ENCODE assay signal across 8 cellular contexts in genomic region chr20:45322952-45323383, GRCh38. TPM values are rescaled to one million over a fixed set of nuclear protein-coding genes. Genes with fewer than 3 reads are reported as not detected.
DNase-seq lines count a peak whose midpoint lies in the region; TF ChIP-seq lines count a peak whose summit lies in the region.

No MANE protein-coding gene starts in this region.

- intact Hi-C loops in prostate gland (cut with DNase I) (no loop called here), uterus (cut with DNase I; ENCODE audit: low total_unique reads) (no loop called here)
- intact Hi-C loops in activated T-helper 1 cell treated with anti-CD3 and anti-CD28 coated beads, Interleukin-12 subunit alpha, Interleukin-12 subunit beta, Interleukin-2, Interleukin-4 antibody, amounts not matched to agents 30 ng/mL and 10 ng/mL and 1 ng/mL, durations not matched to agents 14 hours and 24 hours and 36 hours (cut with micrococcal nuclease), result no loop called here

- H3K4me1 ChIP-seq in Peyer's patch, result peaks cover 0 to 23% (median 0%) of the 10 kb centered on the region in 4 donors
- no peaks in the 10 kb centered on the region for H3K4me1 ChIP-seq in prostate gland (replicated peaks)
- H3K4me1 ChIP-seq in uterus, result no peaks in the 10 kb centered on the region

- H3K9me3 ChIP-seq in Peyer's patch (no peaks in the 10 kb centered on the region), prostate gland (no peaks in the 10 kb centered on the region), uterus (no peaks in the 10 kb centered on the region)

- H3K27ac ChIP-seq in Peyer's patch, result no peak overlapping the region
- no peak overlapping the region for H3K27ac ChIP-seq in prostate gland
- H3K27ac ChIP-seq in uterus, result no peak overlapping the region

- H3K36me3 ChIP-seq in Peyer's patch (peaks cover 0 to 25% (median 0%) of the 10 kb centered on the region in 3 donors), prostate gland (no peaks in the 10 kb centered on the region), uterus (no peaks in the 10 kb centered on the region)

- H3K4me3 ChIP-seq in Peyer's patch (no peak overlapping the region), prostate gland (no peak overlapping the region), uterus (no peak overlapping the region)

- DNase-seq in A172 (ENCODE audit: low spot score), result peak; percentile 45
- peak; percentile 56 for DNase-seq in GM20000 (ENCODE audit: low spot score)
- peak; percentile 56 to 84 (median 62) for DNase-seq in Peyer's patch
- DNase-seq in fibroblast of gingiva (ENCODE audit: low read depth), result peak; percentile 72
- DNase-seq in prostate gland (ENCODE audit: low spot score), result peak; percentile 58
- DNase-seq in mesothelial cell of epicardium (ENCODE audit: low spot score in 2 of 2, unreplicated experiment in 2 of 2), result no peak
- no peak for DNase-seq in activated T-helper 1 cell treated with anti-CD3 and anti-CD28 coated beads, Interleukin-12 subunit alpha, Interleukin-12 subunit beta, Interleukin-2, Interleukin-4 antibody, amounts not matched to agents 30 ng/mL and 10 ng/mL and 1 ng/mL, durations not matched to agents 14 hours and 24 hours and 36 hours (ENCODE audit: low spot score)
- DNase-seq in uterus, result no peak

- no peaks in the 10 kb centered on the region for H3K9me3 Mint-ChIP-seq in mesothelial cell of epicardium
- H3K9me3 Mint-ChIP-seq in activated T-helper 1 cell treated with anti-CD3 and anti-CD28 coated beads, Interleukin-12 subunit alpha, Interleukin-12 subunit beta, Interleukin-2, Interleukin-4 antibody, amounts not matched to agents 30 ng/mL and 10 ng/mL and 1 ng/mL, durations not matched to agents 14 hours and 24 hours and 36 hours, result no peaks in the 10 kb centered on the region

- WGBS in prostate gland, result 65% methylated on average over 7 of the region's 7 CpGs

- TF ChIP-seq POLR2A in Peyer's patch (IDR thresholded peaks at IDR 0.05) (no peak), prostate gland (IDR thresholded peaks at IDR 0.05) (no peak), uterus (IDR thresholded peaks at IDR 0.05) (no peak)

- H3K4me3 Mint-ChIP-seq in mesothelial cell of epicardium, result no peak overlapping the region
- no peak overlapping the region for H3K4me3 Mint-ChIP-seq in activated T-helper 1 cell treated with anti-CD3 and anti-CD28 coated beads, Interleukin-12 subunit alpha, Interleukin-12 subunit beta, Interleukin-2, Interleukin-4 antibody, amounts not matched to agents 30 ng/mL and 10 ng/mL and 1 ng/mL, durations not matched to agents 14 hours and 24 hours and 36 hours

- peaks cover 1% of the 10 kb centered on the region for H3K36me3 Mint-ChIP-seq in mesothelial cell of epicardium
- H3K36me3 Mint-ChIP-seq in activated T-helper 1 cell treated with anti-CD3 and anti-CD28 coated beads, Interleukin-12 subunit alpha, Interleukin-12 subunit beta, Interleukin-2, Interleukin-4 antibody, amounts not matched to agents 30 ng/mL and 10 ng/mL and 1 ng/mL, durations not matched to agents 14 hours and 24 hours and 36 hours (ENCODE audit: low read depth), result peaks cover 23% of the 10 kb centered on the region

- H3K27ac Mint-ChIP-seq in mesothelial cell of epicardium, result no peak overlapping the region
- H3K27ac Mint-ChIP-seq in activated T-helper 1 cell treated with anti-CD3 and anti-CD28 coated beads, Interleukin-12 subunit alpha, Interleukin-12 subunit beta, Interleukin-2, Interleukin-4 antibody, amounts not matched to agents 30 ng/mL and 10 ng/mL and 1 ng/mL, durations not matched to agents 14 hours and 24 hours and 36 hours, result no peak overlapping the region

- no peak for TF ChIP-seq CTCF in GM20000 (IDR thresholded peaks at IDR 0.05; ENCODE audit: extremely low read depth, missing control alignments)
- TF ChIP-seq CTCF in Peyer's patch (IDR thresholded peaks at IDR 0.05), result peak in 4 of 6 experiments; percentile 26 to 76 (median 58)
- peak in 3 of 4 experiments; percentile 17 to 59 (median 54) for TF ChIP-seq CTCF in prostate gland (IDR thresholded peaks at IDR 0.05)
- TF ChIP-seq CTCF in mesothelial cell of epicardium (IDR thresholded peaks at IDR 0.05; ENCODE audit: unreplicated experiment), result no peak
- TF ChIP-seq CTCF in uterus (IDR thresholded peaks at IDR 0.05), result peak in 2 of 4 experiments; percentile 23 to 27

- H3K27me3 Mint-ChIP-seq in mesothelial cell of epicardium (ENCODE audit: low read depth), result no peaks in the 10 kb centered on the region
- H3K27me3 Mint-ChIP-seq in activated T-helper 1 cell treated with anti-CD3 and anti-CD28 coated beads, Interleukin-12 subunit alpha, Interleukin-12 subunit beta, Interleukin-2, Interleukin-4 antibody, amounts not matched to agents 30 ng/mL and 10 ng/mL and 1 ng/mL, durations not matched to agents 14 hours and 24 hours and 36 hours (ENCODE audit: insufficient read depth), result no peaks in the 10 kb centered on the region

- H3K27me3 ChIP-seq in Peyer's patch (no peaks in the 10 kb centered on the region), prostate gland (replicated peaks; ENCODE audit: insufficient read depth) (no peaks in the 10 kb centered on the region), uterus (no peaks in the 10 kb centered on the region)

- H3K4me1 Mint-ChIP-seq in mesothelial cell of epicardium, result no peaks in the 10 kb centered on the region
- H3K4me1 Mint-ChIP-seq in activated T-helper 1 cell treated with anti-CD3 and anti-CD28 coated beads, Interleukin-12 subunit alpha, Interleukin-12 subunit beta, Interleukin-2, Interleukin-4 antibody, amounts not matched to agents 30 ng/mL and 10 ng/mL and 1 ng/mL, durations not matched to agents 14 hours and 24 hours and 36 hours (ENCODE audit: low read depth), result peaks cover 40% of the 10 kb centered on the region

RNA-seq across cellular contexts. Expression of gene MATN4, which starts 14.9 kb away (rescaled TPM):
- not detected in 2 replicates for total RNA-seq in A172 (2014; rRNA removed; shearing (Covaris generic))
- total RNA-seq in Peyer's patch (not detected), prostate gland (under 1 TPM in 1 of 2 donors, not detected in 1; 0.34 TPM), mesothelial cell of epicardium (0.11 TPM in 1 of 3 replicates, not detected in the others), uterus (1 to 10 TPM in 1 of 4 donors, not detected in 3; 5.6 TPM)
- total RNA-seq in activated T-helper 1 cell treated with anti-CD3 and anti-CD28 coated beads, Interleukin-12 subunit alpha, Interleukin-12 subunit beta, Interleukin-2, Interleukin-4 antibody, amounts not matched to agents 30 ng/mL and 10 ng/mL and 1 ng/mL, durations not matched to agents 14 hours and 24 hours and 36 hours, result 2.0 and 2.1 TPM in 2 replicates

RNA-seq across cellular contexts. Expression of gene RBPJL, which starts 16.3 kb away (rescaled TPM):
- not detected in 2 replicates for total RNA-seq in A172 (2014; rRNA removed; shearing (Covaris generic))
- total RNA-seq in Peyer's patch (not detected), prostate gland (not detected), mesothelial cell of epicardium (not detected in 3 replicates), uterus (not detected)
- total RNA-seq in activated T-helper 1 cell treated with anti-CD3 and anti-CD28 coated beads, Interleukin-12 subunit alpha, Interleukin-12 subunit beta, Interleukin-2, Interleukin-4 antibody, amounts not matched to agents 30 ng/mL and 10 ng/mL and 1 ng/mL, durations not matched to agents 14 hours and 24 hours and 36 hours, result 0.18 TPM in 1 of 2 replicates, not detected in the other

RNA-seq across cellular contexts. Expression of gene SDC4, which starts 25.3 kb away (rescaled TPM):
- 42.4 and 43.9 TPM in 2 replicates for total RNA-seq in A172 (2014; rRNA removed; shearing (Covaris generic))
- total RNA-seq in Peyer's patch (10 to 100 TPM; 21.5 to 49.7 (median 32.5) TPM), prostate gland (100 to 1,000 TPM; 123 to 266 TPM), mesothelial cell of epicardium (44.3 to 46.7 TPM (median 46.7 TPM) in 3 replicates), uterus (10 to 100 TPM in 3 of 4 donors, 1 to 10 TPM in 1; 7.9 to 77.9 (median 48.4) TPM)
- 220 and 222 TPM in 2 replicates for total RNA-seq in activated T-helper 1 cell treated with anti-CD3 and anti-CD28 coated beads, Interleukin-12 subunit alpha, Interleukin-12 subunit beta, Interleukin-2, Interleukin-4 antibody, amounts not matched to agents 30 ng/mL and 10 ng/mL and 1 ng/mL, durations not matched to agents 14 hours and 24 hours and 36 hours

RNA-seq across cellular contexts. Expression of gene SYS1, which starts 40.0 kb away (rescaled TPM):
- total RNA-seq in A172 (2014; rRNA removed; shearing (Covaris generic)), result 14.5 and 18.6 TPM in 2 replicates
- total RNA-seq in Peyer's patch (10 to 100 TPM; 23.1 to 62.2 (median 46.9) TPM), prostate gland (10 to 100 TPM; 29.3 to 57.4 TPM), mesothelial cell of epicardium (25.6 to 27.2 TPM (median 26.7 TPM) in 3 replicates), uterus (10 to 100 TPM; 19.0 to 35.6 (median 25.0) TPM)
- 25.6 and 26.4 TPM in 2 replicates for total RNA-seq in activated T-helper 1 cell treated with anti-CD3 and anti-CD28 coated beads, Interleukin-12 subunit alpha, Interleukin-12 subunit beta, Interleukin-2, Interleukin-4 antibody, amounts not matched to agents 30 ng/mL and 10 ng/mL and 1 ng/mL, durations not matched to agents 14 hours and 24 hours and 36 hours

RNA-seq across cellular contexts. Expression of gene TP53TG5, which starts 55.2 kb away (rescaled TPM):
- not detected in 2 replicates for total RNA-seq in A172 (2014; rRNA removed; shearing (Covaris generic))
- total RNA-seq in Peyer's patch (not detected), prostate gland (under 1 TPM in 1 of 2 donors, not detected in 1; 0.51 TPM), mesothelial cell of epicardium (0.47 to 0.69 TPM in 2 of 3 replicates, not detected in the other), uterus (1 to 10 TPM in 1 of 4 donors, not detected in 3; 1.9 TPM)
- total RNA-seq in activated T-helper 1 cell treated with anti-CD3 and anti-CD28 coated beads, Interleukin-12 subunit alpha, Interleukin-12 subunit beta, Interleukin-2, Interleukin-4 antibody, amounts not matched to agents 30 ng/mL and 10 ng/mL and 1 ng/mL, durations not matched to agents 14 hours and 24 hours and 36 hours, result 0.07 and 0.08 TPM in 2 replicates

Comparison
In these comparisons a context has a peak if more than half of its experiments do, and no peak if none do; other contexts are left out.
1. DNase-seq: peak in A172 (single experiment), GM20000 (single experiment), Peyer's patch (3 of 3), fibroblast of gingiva (single experiment) and prostate gland (single experiment); none in mesothelial cell of epicardium (0 of 2), activated T-helper 1 cell treated with anti-CD3 and anti-CD28 coated beads, Interleukin-12 subunit alpha, Interleukin-12 subunit beta, Interleukin-2, Interleukin-4 antibody, amounts not matched to agents 30 ng/mL and 10 ng/mL and 1 ng/mL, durations not matched to agents 14 hours and 24 hours and 36 hours (single experiment) and uterus (0 of 2).
2. CTCF ChIP-seq: peak in Peyer's patch (4 of 6) and prostate gland (3 of 4); none in GM20000 (single experiment) and mesothelial cell of epicardium (single experiment).